1 cellular context compared by ENCODE assay signal in the genomic region with DNA sequence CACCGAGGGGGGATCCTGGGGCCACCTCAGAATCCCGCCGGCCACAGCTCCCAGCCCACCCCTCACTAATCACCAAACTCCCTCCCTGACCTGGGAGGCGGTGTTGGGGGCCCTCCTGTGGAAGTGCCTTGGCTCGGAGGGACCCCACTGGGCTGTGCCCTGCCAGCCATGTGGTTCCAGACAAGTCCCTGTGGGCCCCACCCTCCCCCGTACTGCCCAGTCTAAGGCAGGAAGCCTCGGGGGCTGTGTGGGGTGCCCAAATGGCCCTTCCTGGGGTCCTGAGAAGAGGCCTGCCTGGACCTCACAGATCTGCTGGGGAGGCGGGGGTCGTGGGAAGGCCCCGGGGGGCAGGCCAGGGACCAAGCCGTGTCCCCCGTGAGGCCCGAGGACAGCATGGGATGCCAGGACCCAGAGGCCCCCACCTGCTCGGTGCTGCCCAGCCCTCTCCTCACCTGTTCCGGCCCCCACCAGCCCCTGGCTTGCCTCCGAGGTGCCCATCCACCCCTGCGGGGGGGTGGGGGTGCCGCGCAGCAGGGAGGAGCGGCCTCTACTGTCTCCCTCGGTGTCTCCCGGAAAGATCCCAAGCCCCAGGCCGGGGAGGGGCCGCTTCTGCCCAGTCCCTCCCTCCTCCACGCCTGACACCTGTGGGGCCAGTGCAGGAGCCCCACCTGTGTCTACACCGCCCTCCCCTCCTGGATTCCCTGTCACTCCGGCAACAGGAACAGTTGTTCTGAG.
TF ChIP-seq lines count a peak whose summit lies in the region.

No MANE protein-coding gene starts in this region.

TF ChIP-seq in GM23338, 12 proteins besides CTCF, POLR2A, EP300 and RAD21:
- TF ChIP-seq CREB1 (CRISPR knock-in tag; IDR thresholded peaks at IDR 0.05; ENCODE audit: low read depth) (no peak), EZH2phosphoT487 (IDR thresholded peaks at IDR 0.05; ENCODE audit: unreplicated experiment) (no peak), STAT1 (IDR thresholded peaks at IDR 0.05; ENCODE audit: unreplicated experiment) (no peak), ZNF331 (CRISPR knock-in tag; IDR thresholded peaks at IDR 0.05; ENCODE audit: low read depth) (no peak), EZH2 (IDR thresholded peaks at IDR 0.05; ENCODE audit: low read depth, unreplicated experiment) (no peak), ZNF114 (CRISPR knock-in tag; IDR thresholded peaks at IDR 0.05) (no peak), NANOG (IDR thresholded peaks at IDR 0.05; ENCODE audit: borderline replicate concordance) (no peak), POLR2AphosphoS5 (IDR thresholded peaks at IDR 0.05; ENCODE audit: low read depth) (no peak), JUNB (IDR thresholded peaks at IDR 0.05; ENCODE audit: unreplicated experiment) (no peak)
- TF ChIP-seq, protein P1, sequence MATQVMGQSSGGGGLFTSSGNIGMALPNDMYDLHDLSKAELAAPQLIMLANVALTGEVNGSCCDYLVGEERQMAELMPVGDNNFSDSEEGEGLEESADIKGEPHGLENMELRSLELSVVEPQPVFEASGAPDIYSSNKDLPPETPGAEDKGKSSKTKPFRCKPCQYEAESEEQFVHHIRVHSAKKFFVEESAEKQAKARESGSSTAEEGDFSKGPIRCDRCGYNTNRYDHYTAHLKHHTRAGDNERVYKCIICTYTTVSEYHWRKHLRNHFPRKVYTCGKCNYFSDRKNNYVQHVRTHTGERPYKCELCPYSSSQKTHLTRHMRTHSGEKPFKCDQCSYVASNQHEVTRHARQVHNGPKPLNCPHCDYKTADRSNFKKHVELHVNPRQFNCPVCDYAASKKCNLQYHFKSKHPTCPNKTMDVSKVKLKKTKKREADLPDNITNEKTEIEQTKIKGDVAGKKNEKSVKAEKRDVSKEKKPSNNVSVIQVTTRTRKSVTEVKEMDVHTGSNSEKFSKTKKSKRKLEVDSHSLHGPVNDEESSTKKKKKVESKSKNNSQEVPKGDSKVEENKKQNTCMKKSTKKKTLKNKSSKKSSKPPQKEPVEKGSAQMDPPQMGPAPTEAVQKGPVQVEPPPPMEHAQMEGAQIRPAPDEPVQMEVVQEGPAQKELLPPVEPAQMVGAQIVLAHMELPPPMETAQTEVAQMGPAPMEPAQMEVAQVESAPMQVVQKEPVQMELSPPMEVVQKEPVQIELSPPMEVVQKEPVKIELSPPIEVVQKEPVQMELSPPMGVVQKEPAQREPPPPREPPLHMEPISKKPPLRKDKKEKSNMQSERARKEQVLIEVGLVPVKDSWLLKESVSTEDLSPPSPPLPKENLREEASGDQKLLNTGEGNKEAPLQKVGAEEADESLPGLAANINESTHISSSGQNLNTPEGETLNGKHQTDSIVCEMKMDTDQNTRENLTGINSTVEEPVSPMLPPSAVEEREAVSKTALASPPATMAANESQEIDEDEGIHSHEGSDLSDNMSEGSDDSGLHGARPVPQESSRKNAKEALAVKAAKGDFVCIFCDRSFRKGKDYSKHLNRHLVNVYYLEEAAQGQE (IDR thresholded peaks at IDR 0.05; ENCODE audit: unreplicated experiment) = no peak
- TF ChIP-seq, protein P2, sequence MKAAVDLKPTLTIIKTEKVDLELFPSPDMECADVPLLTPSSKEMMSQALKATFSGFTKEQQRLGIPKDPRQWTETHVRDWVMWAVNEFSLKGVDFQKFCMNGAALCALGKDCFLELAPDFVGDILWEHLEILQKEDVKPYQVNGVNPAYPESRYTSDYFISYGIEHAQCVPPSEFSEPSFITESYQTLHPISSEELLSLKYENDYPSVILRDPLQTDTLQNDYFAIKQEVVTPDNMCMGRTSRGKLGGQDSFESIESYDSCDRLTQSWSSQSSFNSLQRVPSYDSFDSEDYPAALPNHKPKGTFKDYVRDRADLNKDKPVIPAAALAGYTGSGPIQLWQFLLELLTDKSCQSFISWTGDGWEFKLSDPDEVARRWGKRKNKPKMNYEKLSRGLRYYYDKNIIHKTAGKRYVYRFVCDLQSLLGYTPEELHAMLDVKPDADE (IDR thresholded peaks at IDR 0.05) = no peak
- TF ChIP-seq, protein P3, sequence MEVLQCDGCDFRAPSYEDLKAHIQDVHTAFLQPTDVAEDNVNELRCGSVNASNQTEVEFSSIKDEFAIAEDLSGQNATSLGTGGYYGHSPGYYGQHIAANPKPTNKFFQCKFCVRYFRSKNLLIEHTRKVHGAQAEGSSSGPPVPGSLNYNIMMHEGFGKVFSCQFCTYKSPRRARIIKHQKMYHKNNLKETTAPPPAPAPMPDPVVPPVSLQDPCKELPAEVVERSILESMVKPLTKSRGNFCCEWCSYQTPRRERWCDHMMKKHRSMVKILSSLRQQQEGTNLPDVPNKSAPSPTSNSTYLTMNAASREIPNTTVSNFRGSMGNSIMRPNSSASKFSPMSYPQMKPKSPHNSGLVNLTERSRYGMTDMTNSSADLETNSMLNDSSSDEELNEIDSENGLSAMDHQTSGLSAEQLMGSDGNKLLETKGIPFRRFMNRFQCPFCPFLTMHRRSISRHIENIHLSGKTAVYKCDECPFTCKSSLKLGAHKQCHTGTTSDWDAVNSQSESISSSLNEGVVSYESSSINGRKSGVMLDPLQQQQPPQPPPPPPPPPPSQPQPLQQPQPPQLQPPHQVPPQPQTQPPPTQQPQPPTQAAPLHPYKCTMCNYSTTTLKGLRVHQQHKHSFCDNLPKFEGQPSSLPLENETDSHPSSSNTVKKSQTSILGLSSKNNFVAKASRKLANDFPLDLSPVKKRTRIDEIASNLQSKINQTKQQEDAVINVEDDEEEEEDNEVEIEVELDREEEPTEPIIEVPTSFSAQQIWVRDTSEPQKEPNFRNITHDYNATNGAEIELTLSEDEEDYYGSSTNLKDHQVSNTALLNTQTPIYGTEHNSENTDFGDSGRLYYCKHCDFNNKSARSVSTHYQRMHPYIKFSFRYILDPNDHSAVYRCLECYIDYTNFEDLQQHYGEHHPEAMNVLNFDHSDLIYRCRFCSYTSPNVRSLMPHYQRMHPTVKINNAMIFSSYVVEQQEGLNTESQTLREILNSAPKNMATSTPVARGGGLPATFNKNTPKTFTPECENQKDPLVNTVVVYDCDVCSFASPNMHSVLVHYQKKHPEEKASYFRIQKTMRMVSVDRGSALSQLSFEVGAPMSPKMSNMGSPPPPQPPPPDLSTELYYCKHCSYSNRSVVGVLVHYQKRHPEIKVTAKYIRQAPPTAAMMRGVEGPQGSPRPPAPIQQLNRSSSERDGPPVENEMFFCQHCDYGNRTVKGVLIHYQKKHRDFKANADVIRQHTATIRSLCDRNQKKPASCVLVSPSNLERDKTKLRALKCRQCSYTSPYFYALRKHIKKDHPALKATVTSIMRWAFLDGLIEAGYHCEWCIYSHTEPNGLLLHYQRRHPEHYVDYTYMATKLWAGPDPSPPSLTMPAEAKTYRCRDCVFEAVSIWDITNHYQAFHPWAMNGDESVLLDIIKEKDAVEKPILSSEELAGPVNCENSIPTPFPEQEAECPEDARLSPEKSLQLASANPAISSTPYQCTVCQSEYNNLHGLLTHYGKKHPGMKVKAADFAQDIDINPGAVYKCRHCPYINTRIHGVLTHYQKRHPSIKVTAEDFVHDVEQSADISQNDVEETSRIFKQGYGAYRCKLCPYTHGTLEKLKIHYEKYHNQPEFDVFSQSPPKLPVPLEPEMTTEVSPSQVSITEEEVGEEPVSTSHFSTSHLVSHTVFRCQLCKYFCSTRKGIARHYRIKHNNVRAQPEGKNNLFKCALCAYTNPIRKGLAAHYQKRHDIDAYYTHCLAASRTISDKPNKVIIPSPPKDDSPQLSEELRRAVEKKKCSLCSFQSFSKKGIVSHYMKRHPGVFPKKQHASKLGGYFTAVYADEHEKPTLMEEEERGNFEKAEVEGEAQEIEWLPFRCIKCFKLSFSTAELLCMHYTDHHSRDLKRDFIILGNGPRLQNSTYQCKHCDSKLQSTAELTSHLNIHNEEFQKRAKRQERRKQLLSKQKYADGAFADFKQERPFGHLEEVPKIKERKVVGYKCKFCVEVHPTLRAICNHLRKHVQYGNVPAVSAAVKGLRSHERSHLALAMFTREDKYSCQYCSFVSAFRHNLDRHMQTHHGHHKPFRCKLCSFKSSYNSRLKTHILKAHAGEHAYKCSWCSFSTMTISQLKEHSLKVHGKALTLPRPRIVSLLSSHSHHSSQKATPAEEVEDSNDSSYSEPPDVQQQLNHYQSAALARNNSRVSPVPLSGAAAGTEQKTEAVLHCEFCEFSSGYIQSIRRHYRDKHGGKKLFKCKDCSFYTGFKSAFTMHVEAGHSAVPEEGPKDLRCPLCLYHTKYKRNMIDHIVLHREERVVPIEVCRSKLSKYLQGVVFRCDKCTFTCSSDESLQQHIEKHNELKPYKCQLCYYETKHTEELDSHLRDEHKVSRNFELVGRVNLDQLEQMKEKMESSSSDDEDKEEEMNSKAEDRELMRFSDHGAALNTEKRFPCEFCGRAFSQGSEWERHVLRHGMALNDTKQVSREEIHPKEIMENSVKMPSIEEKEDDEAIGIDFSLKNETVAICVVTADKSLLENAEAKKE (CRISPR knock-in tag; IDR thresholded peaks at IDR 0.05) = no peak
TF ChIP-seq in GM23338: peak in this region for 0.
